Comparison of ENCODE assay signal across 9 cellular contexts in the genomic region with DNA sequence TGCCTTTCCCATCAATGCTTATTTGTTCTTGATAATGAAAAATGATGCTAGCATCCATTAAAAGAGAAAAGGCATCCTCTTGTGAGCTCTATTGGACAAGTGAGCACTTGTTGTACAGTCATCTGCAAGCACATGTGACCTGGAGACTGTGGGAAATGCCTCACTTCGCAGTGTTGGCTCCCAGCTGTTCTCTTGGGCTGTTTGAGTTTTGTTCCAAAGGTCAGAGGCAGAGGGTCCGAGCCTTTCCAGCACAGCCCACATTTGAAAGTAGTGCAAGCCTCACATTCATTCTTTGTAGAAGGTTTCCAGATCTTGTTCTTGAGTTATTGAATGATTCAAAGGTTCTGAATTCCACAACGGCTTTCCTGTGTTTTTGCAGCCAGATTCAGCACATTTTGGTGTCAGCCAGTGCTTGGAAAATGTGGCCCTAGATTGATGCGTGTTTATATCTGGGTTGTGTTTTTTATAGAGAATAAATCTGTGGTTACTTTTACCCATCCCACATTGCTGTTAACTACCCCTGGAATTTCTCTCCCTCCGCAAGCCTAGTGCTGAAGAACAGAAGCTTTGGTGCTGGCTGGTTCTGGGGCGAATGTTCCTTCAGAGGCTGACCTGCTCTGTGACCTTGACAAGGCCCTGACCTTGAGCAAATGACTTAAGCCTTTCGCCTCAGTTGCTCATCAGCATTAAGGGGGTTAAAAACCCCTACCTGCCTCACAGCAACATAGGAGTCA. TPM values are rescaled to one million over a fixed set of nuclear protein-coding genes. Genes with fewer than 3 reads are reported as not detected.
DNase-seq lines count a peak whose midpoint lies in the region; ATAC-seq and TF ChIP-seq lines count a peak whose summit lies in the region.
"Had no signal": no experiment of that assay in that cellular context is flagged by ENCODE, and none has a peak within 500 bp of the region (broad histone marks: within the 10 kb centered on the region; RNA-seq: fewer than 3 reads in every experiment).

No MANE protein-coding gene starts in this region.

- no peaks in the 10 kb centered on the region for H3K27me3 ChIP-seq in thymus (ENCODE audit: control insufficient read depth, insufficient read depth)
- H3K27me3 ChIP-seq in HAP-1 (ENCODE audit: low read depth), result no peaks in the 10 kb centered on the region

- DNase-seq in NCI-H1417 (lab: John Stamatoyannopoulos, UW), result peak; percentile 47 to 83 (median 79)
- DNase-seq in WTC11 (ENCODE audit: low spot score), result no peak
- peak; percentile 26 for DNase-seq in kidney tubule cell (ENCODE audit: low spot score)
- DNase-seq in NCI-H524 treated with DMSO at 0.1 percent for 48 hours (lab: John Stamatoyannopoulos, UW), result no peak
- DNase-seq in stimulated activated naive CD8-positive, alpha-beta T cell treated with anti-CD3 and anti-CD28 coated beads, Interleukin-15, amount 100 ng/mL, for 72 hours, result no peak
- no peak for DNase-seq in HAP-1 (ENCODE audit: low spot score in 2 of 2)
- DNase-seq: NK-92 treated with Interleukin-12 subunit alpha and Interleukin-12 subunit beta, amount 100 ng/mL, for 24 hours had no signal

- peaks cover 23% of the 10 kb centered on the region for H3K36me3 Mint-ChIP-seq in WTC11

- no peak overlapping the region for H3K4me3 ChIP-seq in thymus (ENCODE audit: low read length)
- no peak overlapping the region for H3K4me3 ChIP-seq in HAP-1

- peaks cover 9% of the 10 kb centered on the region for H3K4me1 ChIP-seq in thymus (ENCODE audit: control insufficient read depth, insufficient read depth, low read length)
- peaks cover 9% of the 10 kb centered on the region for H3K4me1 ChIP-seq in HAP-1

- H3K4me3 Mint-ChIP-seq in WTC11, result no peak overlapping the region
- no peak overlapping the region for H3K4me3 Mint-ChIP-seq in stimulated activated naive CD8-positive, alpha-beta T cell treated with anti-CD3 and anti-CD28 coated beads, Interleukin-15, amount 100 ng/mL, for 72 hours

- H3K27ac ChIP-seq in thymus (ENCODE audit: low read depth), result peak overlapping the region; percentile 52

- CTCF ChIA-PET in WTC11 (lab: Charles Lee), result interaction anchor here (0.6 kb wide), 1 partner anchor 14 kb away, joined by 3 read pairs; no protein-coding TSS in a partner anchor

- POLR2A ChIA-PET in WTC11 (lab: Charles Lee), result interaction anchor here (0.6 kb wide), 1 partner anchor 201 kb away, joined by 3 read pairs; no protein-coding TSS in a partner anchor

- ATAC-seq in WTC11, result no peak
- ATAC-seq in HG03520 (IDR thresholded peaks at IDR 0.05; ENCODE audit: unreplicated experiment), result no peak
- ATAC-seq in stimulated activated naive CD8-positive, alpha-beta T cell treated with anti-CD3 and anti-CD28 coated beads, Interleukin-15, amount 100 ng/mL, for 72 hours, result no peak

- H3K36me3 ChIP-seq in thymus (ENCODE audit: control insufficient read depth, insufficient read depth), result no peaks in the 10 kb centered on the region
- no peaks in the 10 kb centered on the region for H3K36me3 ChIP-seq in HAP-1 (replicated peaks)

- H3K4me1 Mint-ChIP-seq in WTC11, result peaks cover 51% of the 10 kb centered on the region
- peaks cover 11% of the 10 kb centered on the region for H3K4me1 Mint-ChIP-seq in stimulated activated naive CD8-positive, alpha-beta T cell treated with anti-CD3 and anti-CD28 coated beads, Interleukin-15, amount 100 ng/mL, for 72 hours

- peak overlapping the region; percentile 74 for H3K27ac Mint-ChIP-seq in WTC11
- H3K27ac Mint-ChIP-seq in stimulated activated naive CD8-positive, alpha-beta T cell treated with anti-CD3 and anti-CD28 coated beads, Interleukin-15, amount 100 ng/mL, for 72 hours, result no peak overlapping the region

- 82% methylated on average over 7 of the region's 7 CpGs for WGBS in thymus

- H3K9me3 ChIP-seq in thymus (ENCODE audit: control insufficient read depth) (no peaks in the 10 kb centered on the region), HAP-1 (no peaks in the 10 kb centered on the region)

- no peak for TF ChIP-seq CTCF in WTC11 (IDR thresholded peaks at IDR 0.05)

- no peaks in the 10 kb centered on the region for H3K9me3 Mint-ChIP-seq in WTC11
- peaks cover 0 to 5% of the 10 kb centered on the region in 2 donors for H3K9me3 Mint-ChIP-seq in stimulated activated naive CD8-positive, alpha-beta T cell treated with anti-CD3 and anti-CD28 coated beads, Interleukin-15, amount 100 ng/mL, for 72 hours

- in situ Hi-C loops in HAP-1 (cut with MboI; ENCODE audit: low sequenced_read_pairs), result no loop called here

- no peaks in the 10 kb centered on the region for H3K27me3 Mint-ChIP-seq in WTC11 (ENCODE audit: low read depth)
- H3K27me3 Mint-ChIP-seq in stimulated activated naive CD8-positive, alpha-beta T cell treated with anti-CD3 and anti-CD28 coated beads, Interleukin-15, amount 100 ng/mL, for 72 hours, result peaks cover 14% of the 10 kb centered on the region

TF ChIP-seq in WTC11, 78 proteins besides CTCF, POLR2A, EP300 and RAD21:
- TF ChIP-seq, protein P1, sequence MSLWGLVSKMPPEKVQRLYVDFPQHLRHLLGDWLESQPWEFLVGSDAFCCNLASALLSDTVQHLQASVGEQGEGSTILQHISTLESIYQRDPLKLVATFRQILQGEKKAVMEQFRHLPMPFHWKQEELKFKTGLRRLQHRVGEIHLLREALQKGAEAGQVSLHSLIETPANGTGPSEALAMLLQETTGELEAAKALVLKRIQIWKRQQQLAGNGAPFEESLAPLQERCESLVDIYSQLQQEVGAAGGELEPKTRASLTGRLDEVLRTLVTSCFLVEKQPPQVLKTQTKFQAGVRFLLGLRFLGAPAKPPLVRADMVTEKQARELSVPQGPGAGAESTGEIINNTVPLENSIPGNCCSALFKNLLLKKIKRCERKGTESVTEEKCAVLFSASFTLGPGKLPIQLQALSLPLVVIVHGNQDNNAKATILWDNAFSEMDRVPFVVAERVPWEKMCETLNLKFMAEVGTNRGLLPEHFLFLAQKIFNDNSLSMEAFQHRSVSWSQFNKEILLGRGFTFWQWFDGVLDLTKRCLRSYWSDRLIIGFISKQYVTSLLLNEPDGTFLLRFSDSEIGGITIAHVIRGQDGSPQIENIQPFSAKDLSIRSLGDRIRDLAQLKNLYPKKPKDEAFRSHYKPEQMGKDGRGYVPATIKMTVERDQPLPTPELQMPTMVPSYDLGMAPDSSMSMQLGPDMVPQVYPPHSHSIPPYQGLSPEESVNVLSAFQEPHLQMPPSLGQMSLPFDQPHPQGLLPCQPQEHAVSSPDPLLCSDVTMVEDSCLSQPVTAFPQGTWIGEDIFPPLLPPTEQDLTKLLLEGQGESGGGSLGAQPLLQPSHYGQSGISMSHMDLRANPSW (CRISPR knock-in tag; conservative IDR thresholded peaks at IDR 0.05; ENCODE audit: low read depth), result no peak
- TF ChIP-seq FOXP1 (CRISPR knock-in tag; IDR thresholded peaks at IDR 0.05; ENCODE audit: borderline replicate concordance) (no peak), GABPB1 (CRISPR knock-in tag; IDR thresholded peaks at IDR 0.05) (0 out of 2 replicates have a peak, but pooled peaks have one; percentile 21), ESRRA (CRISPR knock-in tag; IDR thresholded peaks at IDR 0.05; ENCODE audit: borderline replicate concordance) (0 out of 2 replicates have a peak, but pooled peaks have one; percentile 41)

RNA-seq across cellular contexts. Expression of a gene that starts 49.8 kb away (rescaled TPM):
- total RNA-seq in WTC11 (2021), result 265 to 281 TPM (median 278 TPM) in 3 replicates
- polyA plus RNA-seq in thymus, result 70.4 TPM

RNA-seq across cellular contexts. Expression of a gene that starts 56.5 kb away (rescaled TPM):
- 12.0 to 15.6 TPM (median 12.6 TPM) in 3 replicates for total RNA-seq in WTC11 (2021)
- 3.2 TPM for polyA plus RNA-seq in thymus

Comparison
In these comparisons a context has a peak if more than half of its experiments do, and no peak if none do; other contexts are left out.
1. DNase-seq: peak in NCI-H1417 (3 of 3) and kidney tubule cell (single experiment); none in WTC11 (single experiment), NCI-H524 treated with DMSO at 0.1 percent for 48 hours (single experiment), stimulated activated naive CD8-positive, alpha-beta T cell treated with anti-CD3 and anti-CD28 coated beads, Interleukin-15, amount 100 ng/mL, for 72 hours (0 of 2) and HAP-1 (0 of 2).